In the genomic region with DNA sequence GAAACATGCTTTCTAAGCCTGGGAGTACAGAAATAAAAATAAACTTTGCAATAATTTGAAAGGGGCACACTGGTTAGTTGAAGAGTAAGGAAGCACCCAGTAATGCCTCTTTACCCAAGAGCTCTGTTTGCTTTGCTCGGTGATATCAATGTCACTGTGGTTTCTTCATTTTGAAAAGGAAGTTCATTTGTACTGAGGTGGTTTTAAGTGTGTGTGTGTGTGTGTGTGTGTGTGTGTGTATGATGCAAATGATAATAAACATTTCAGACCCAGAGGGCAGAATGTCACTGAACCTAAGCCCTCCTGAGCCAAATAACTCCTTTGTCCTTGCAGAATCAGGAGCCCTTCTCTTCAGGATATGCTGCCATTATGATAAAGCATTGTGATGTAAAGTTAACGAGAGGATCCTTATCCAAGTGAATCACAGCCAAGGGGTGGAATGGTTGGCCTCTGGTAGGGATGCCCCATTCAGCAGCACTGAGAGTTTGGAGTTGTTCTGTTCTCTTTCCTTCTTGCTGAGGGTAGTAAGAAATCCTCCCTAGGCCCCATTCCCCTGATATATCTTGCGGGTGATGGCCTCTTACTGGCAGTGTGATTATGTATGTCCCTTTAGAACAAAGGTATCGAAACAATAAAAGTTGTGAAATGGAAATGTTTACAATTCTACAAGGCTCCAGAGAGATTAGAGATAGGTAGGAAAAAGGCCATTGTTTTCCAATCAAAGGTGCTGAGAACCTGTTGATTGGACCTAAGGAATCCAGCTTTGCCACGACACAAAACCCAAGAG, we compare ENCODE assay signal across 8 cellular contexts. TPM values are rescaled to one million over a fixed set of nuclear protein-coding genes. Genes with fewer than 3 reads are reported as not detected.
DNase-seq lines count a peak whose midpoint lies in the region; ATAC-seq, FAIRE-seq and TF ChIP-seq lines count a peak whose summit lies in the region.

No MANE protein-coding gene starts in this region.

- dilution Hi-C loops in keratinocyte (cut with MboI; ENCODE audit: extremely low pct_ligation_motif_present, low sequenced_read_pairs), result no loop called here

- peak overlapping the region; percentile 89 for H3K4me2 ChIP-seq in keratinocyte (ENCODE audit: control insufficient read depth, extremely low read depth, insufficient read depth, low read depth, low read length)

- peaks cover 2% of the 10 kb centered on the region for H3K9me1 ChIP-seq in keratinocyte (ENCODE audit: control insufficient read depth, extremely low read depth, insufficient read depth, low read length)

- no peak overlapping the region for H3K4me3 Mint-ChIP-seq in HFFc6
- peak overlapping the region; percentile 76 for H3K4me3 Mint-ChIP-seq in T-helper 17 cell

- no peak overlapping the region for H2AFZ ChIP-seq in keratinocyte (ENCODE audit: control insufficient read depth, low read length)

- H3K27ac ChIP-seq in keratinocyte (ENCODE audit: control insufficient read depth, insufficient read depth, low read length) (peak overlapping the region; percentile 99), adrenal gland (no peak overlapping the region)

- peak; percentile 21 for DNase-seq in Caki2 (ENCODE audit: low read depth)
- DNase-seq in HFFc6, result no peak
- DNase-seq in T-helper 17 cell, result peak in 1 of 3 donors; percentile 19
- DNase-seq in keratinocyte (ENCODE audit: low read depth, low spot score), result no peak
- DNase-seq in NCI-H1930 (lab: John Stamatoyannopoulos, UW), result no peak
- no peak for DNase-seq in adrenal gland
- DNase-seq in GM19239 (ENCODE audit: insufficient read length, low spot score), result no peak

- 83 to 90% (median 84%) methylated on average over 5 of the region's 5 CpGs for WGBS in adrenal gland, 4 donors

- H4K20me1 ChIP-seq in keratinocyte (ENCODE audit: control insufficient read depth, extremely low read depth, insufficient read depth, low read length), result peaks cover 20% of the 10 kb centered on the region

- H3K9ac ChIP-seq in keratinocyte (ENCODE audit: control insufficient read depth, extremely low read depth, insufficient read depth, low read length), result no peak overlapping the region

- ATAC-seq in T-helper 17 cell, result peak; percentile 87
- ATAC-seq in HG02642 (IDR thresholded peaks at IDR 0.05; ENCODE audit: poor library complexity, unreplicated experiment), result no peak

- H3K79me2 ChIP-seq in keratinocyte (ENCODE audit: control insufficient read depth, insufficient read depth, low read length), result peaks cover 97% of the 10 kb centered on the region

- peak overlapping the region; percentile 25 for H3K27ac Mint-ChIP-seq in HFFc6
- H3K27ac Mint-ChIP-seq in T-helper 17 cell, result no peak overlapping the region

- peaks cover 6 to 55% of the 10 kb centered on the region in 2 experiments for H3K36me3 ChIP-seq in keratinocyte (ENCODE audit: control insufficient read depth in 2 of 2, extremely low read depth in 1 of 2, insufficient read depth in 2 of 2, low read length in 2 of 2)
- H3K36me3 ChIP-seq in adrenal gland (replicated peaks in 1 of 2), result no peaks in the 10 kb centered on the region

- TF ChIP-seq CTCF in HFFc6 (IDR thresholded peaks at IDR 0.05) (no peak), keratinocyte (optimal IDR thresholded peaks at IDR 0.05 in 1 of 3, IDR thresholded peaks at IDR 0.05 in 1 of 3, conservative IDR thresholded peaks at IDR 0.05 in 1 of 3; ENCODE audit: extremely low read depth in 1 of 3, insufficient read depth in 2 of 3, low read length in 3 of 3) (no peak), adrenal gland (IDR thresholded peaks at IDR 0.05) (no peak)

- in situ Hi-C loops in Caki2 (cut with HindIII; ENCODE audit: low pct_unique_long_range_greater_than_20kb, low sequenced_read_pairs), result no loop called here

- H3K27me3 ChIP-seq in keratinocyte (ENCODE audit: control insufficient read depth, extremely low read depth, insufficient read depth, low read length) (no peaks in the 10 kb centered on the region), adrenal gland (no peaks in the 10 kb centered on the region)

- FAIRE-seq in keratinocyte (lab: Jason Lieb, UNC), result no peak
- no peak for FAIRE-seq in GM19239 (lab: Jason Lieb, UNC)

- H3K9me3 ChIP-seq in T-helper 17 cell (ENCODE audit: control insufficient read depth, low read length, poor library complexity, severe bottlenecking), result no peaks in the 10 kb centered on the region
- no peaks in the 10 kb centered on the region for H3K9me3 ChIP-seq in keratinocyte (ENCODE audit: control insufficient read depth, low read depth, low read length)
- no peaks in the 10 kb centered on the region for H3K9me3 ChIP-seq in adrenal gland (replicated peaks in 1 of 3)

- H3K36me3 Mint-ChIP-seq in HFFc6 (ENCODE audit: low read depth) (peaks cover 5% of the 10 kb centered on the region; the same call in 1 of the 2 replicates), T-helper 17 cell (ENCODE audit: low read depth) (peaks cover 2% of the 10 kb centered on the region)

- H3K27me3 Mint-ChIP-seq in HFFc6 (ENCODE audit: insufficient read depth) (no peaks in the 10 kb centered on the region; the same call in none of the 2 replicates), T-helper 17 cell (no peaks in the 10 kb centered on the region)

- peaks cover 30% of the 10 kb centered on the region for H3K4me1 Mint-ChIP-seq in HFFc6 (ENCODE audit: low read depth)
- H3K4me1 Mint-ChIP-seq in T-helper 17 cell, result peaks cover 66% of the 10 kb centered on the region

- intact Hi-C loops in adrenal gland (cut with DNase I), result loop anchor here in 1 of 2 donors (10.0 kb wide), 1 partner anchor 1840 kb away; no protein-coding TSS in a partner anchor

- TF ChIP-seq POLR2A in adrenal gland (IDR thresholded peaks at IDR 0.05), result no peak

- H3K4me3 ChIP-seq in keratinocyte (ENCODE audit: control insufficient read depth in 2 of 3, extremely low read depth in 1 of 3, insufficient read depth in 2 of 3, low read depth in 1 of 3, low read length in 3 of 3), result no peak overlapping the region
- H3K4me3 ChIP-seq in adrenal gland, result no peak overlapping the region

- peaks cover 90% of the 10 kb centered on the region for H3K4me1 ChIP-seq in keratinocyte (ENCODE audit: control insufficient read depth, extremely low read depth, insufficient read depth, low read length)
- peaks cover 0 to 27% of the 10 kb centered on the region in 2 donors for H3K4me1 ChIP-seq in adrenal gland (replicated peaks in 1 of 2)

- no peaks in the 10 kb centered on the region for H3K9me3 Mint-ChIP-seq in HFFc6

RNA-seq across cellular contexts. Expression of a gene that starts 7.6 kb away (rescaled TPM):
- 18.9 and 22.2 TPM in 2 replicates for total RNA-seq in Caki2 (2014; rRNA removed; shearing (Covaris generic); ENCODE audit: low replicate concordance)
- total RNA-seq in HFFc6 (2021; fragmentation: NEBNext Ultra II Directional; extraction: Animal tissue kit (Norgen Biotek cat#: 25700)), result 100 to 1,000 TPM; 143 to 270 (median 148) TPM
- total RNA-seq in T-helper 17 cell, result 10 to 100 TPM; 61.7 to 79.5 TPM
- 258 to 441 TPM (median 273 TPM) in 3 replicates for polyA plus RNA-seq in keratinocyte
- 360 TPM for polyA plus RNA-seq in keratinocyte (2011; ENCODE audit: low read depth)
- 148 and 205 TPM in 2 replicates for polyA plus RNA-seq in keratinocyte (2011; cell fraction: cytosol; rRNA removed)
- polyA plus RNA-seq in keratinocyte (2011; cell fraction: nucleus; rRNA removed), result 661 and 820 TPM in 2 replicates
- polyA plus RNA-seq in keratinocyte (2012; ENCODE audit: low replicate concordance), result 169 and 660 TPM in 2 replicates
- polyA minus RNA-seq in keratinocyte, result 374 to 691 TPM (median 492 TPM) in 3 replicates
- polyA minus RNA-seq in keratinocyte (2011; cell fraction: cytosol; rRNA and poly(A)+ RNA removed), result 252 TPM
- polyA minus RNA-seq in keratinocyte (2011; cell fraction: nucleus; rRNA and poly(A)+ RNA removed), result 750 and 1,558 TPM in 2 replicates
- 10 to 100 TPM in 5 of 8 donors, 1 to 10 TPM in 3; 7.4 to 20.3 (median 11.4) TPM for total RNA-seq in adrenal gland
- 10 to 100 TPM in 1 of 3 donors, 1 to 10 TPM in 2; 5.1 to 13.8 (median 5.7) TPM for polyA plus RNA-seq in adrenal gland
